ENCODE assay signal across 32 cellular contexts in genomic region chr10:123577921-123578461, GRCh38.
"Had no signal": no experiment of that assay in that cellular context is flagged by ENCODE, and none has a peak within 500 bp of the region (broad histone marks: within the 10 kb centered on the region; RNA-seq: fewer than 3 reads in every experiment).

No MANE protein-coding gene starts in this region.

- H3K36me3 ChIP-seq: ascending aorta, brain microvascular endothelial cell, esophagus squamous epithelium, gastroesophageal sphincter, heart right ventricle, WERI-Rb-1 had no signal

- H3K27me3 ChIP-seq: ascending aorta, brain microvascular endothelial cell had no signal

- FAIRE-seq: endometrium, endothelial cell of umbilical vein had no signal

- H3K4me3 ChIP-seq: ascending aorta, coronary artery, esophagus squamous epithelium, gastroesophageal sphincter, heart right ventricle had no signal

- H3K27ac ChIP-seq: ascending aorta, brain microvascular endothelial cell, coronary artery, epithelial cell of prostate, esophagus squamous epithelium, gastroesophageal sphincter, heart right ventricle, WERI-Rb-1 had no signal

- H3K9me3 ChIP-seq: ascending aorta, esophagus squamous epithelium, gastroesophageal sphincter, heart right ventricle had no signal

- H3K36me3 Mint-ChIP-seq: activated naive CD4-positive, alpha-beta T cell treated with anti-CD3 and anti-CD28 coated beads, Interleukin-2, amount 10 ng/mL, durations not matched to agents 7 days and 5 days; activated naive CD4-positive, alpha-beta T cell treated with anti-CD3 and anti-CD28 coated beads, Interleukin-2, amount 50 U/mL, for 72 hours; activated naive CD8-positive, alpha-beta T cell treated with anti-CD3 and anti-CD28 coated beads, Interleukin-2, amount 10 ng/mL, durations not matched to agents 7 days and 5 days had no signal

- H3K4me1 ChIP-seq: ascending aorta had no signal

- H3K4me1 Mint-ChIP-seq: activated B cell treated with CpG ODN at 0.5 μM for 24 hours; activated naive CD4-positive, alpha-beta T cell treated with anti-CD3 and anti-CD28 coated beads, Interleukin-2, amount 10 ng/mL, durations not matched to agents 7 days and 5 days; activated naive CD8-positive, alpha-beta T cell treated with anti-CD3 and anti-CD28 coated beads, Interleukin-2, amount 10 ng/mL, durations not matched to agents 7 days and 5 days; central memory CD8-positive, alpha-beta T cell had no signal

- H3K27ac Mint-ChIP-seq: activated B cell treated with CpG ODN at 0.5 μM for 24 hours; activated CD8-positive, alpha-beta T cell treated with anti-CD3 and anti-CD28 coated beads for 36 hours; activated naive CD4-positive, alpha-beta T cell treated with anti-CD3 and anti-CD28 coated beads, Interleukin-2, amount 10 ng/mL, durations not matched to agents 7 days and 5 days; activated naive CD4-positive, alpha-beta T cell treated with anti-CD3 and anti-CD28 coated beads, Interleukin-2, amount 50 U/mL, for 72 hours; activated naive CD8-positive, alpha-beta T cell treated with anti-CD3 and anti-CD28 coated beads, Interleukin-2, amount 10 ng/mL, durations not matched to agents 7 days and 5 days; activated T-cell treated with anti-CD3 and anti-CD28 coated beads, Interleukin-2, amount 50 U/mL, for 24 hours; activated T-cell treated with anti-CD3 and anti-CD28 coated beads, Interleukin-2, amount 50 U/mL, for 72 hours; dendritic cell treated with granulocyte-macrophage colony-stimulating factor and Interleukin-4, amounts not matched to agents 40 ng/mL and 50 ng/mL, for 4 days; effector memory CD8-positive, alpha-beta T cell; T-helper 1 cell treated with Interleukin-12 subunit alpha and Interleukin-12 subunit beta and Interleukin-4 antibody, amounts not matched to agents 30 μg/mL and 1 μg/mL, for 36 hours had no signal

- H3K9me3 Mint-ChIP-seq: activated CD8-positive, alpha-beta T cell treated with anti-CD3 and anti-CD28 coated beads for 36 hours; activated naive CD4-positive, alpha-beta T cell treated with anti-CD3 and anti-CD28 coated beads, Interleukin-2, amount 10 ng/mL, durations not matched to agents 7 days and 5 days; activated naive CD4-positive, alpha-beta T cell treated with anti-CD3 and anti-CD28 coated beads, Interleukin-2, amount 50 U/mL, for 72 hours; activated naive CD8-positive, alpha-beta T cell treated with anti-CD3 and anti-CD28 coated beads, Interleukin-2, amount 10 ng/mL, durations not matched to agents 7 days and 5 days; activated T-cell treated with anti-CD3 and anti-CD28 coated beads, Interleukin-2, amount 50 U/mL, for 24 hours; activated T-cell treated with anti-CD3 and anti-CD28 coated beads, Interleukin-2, amount 50 U/mL, for 72 hours; central memory CD8-positive, alpha-beta T cell; dendritic cell treated with granulocyte-macrophage colony-stimulating factor and Interleukin-4, amounts not matched to agents 40 ng/mL and 50 ng/mL, for 4 days; effector memory CD8-positive, alpha-beta T cell; T-helper 1 cell treated with Interleukin-12 subunit alpha and Interleukin-12 subunit beta and Interleukin-4 antibody, amounts not matched to agents 30 μg/mL and 1 μg/mL, for 36 hours had no signal

- DNase-seq: activated B cell treated with CpG ODN at 0.5 μM for 24 hours; activated CD4-positive, alpha-beta T cell treated with anti-CD3 and anti-CD28 coated beads for 48 hours; activated CD4-positive, alpha-beta T cell treated with anti-CD3 and anti-CD28 coated beads, Interleukin-2, amount 50 U/mL, for 1 hour; activated CD4-positive, alpha-beta T cell treated with anti-CD3 and anti-CD28 coated beads, Interleukin-2, amount 50 U/mL, for 48 hours; activated CD8-positive, alpha-beta memory T cell treated with anti-CD3 and anti-CD28 coated beads for 24 hours; activated CD8-positive, alpha-beta T cell treated with anti-CD3 and anti-CD28 coated beads for 36 hours; activated gamma-delta T cell; activated naive CD4-positive, alpha-beta T cell; activated naive CD4-positive, alpha-beta T cell treated with anti-CD3 and anti-CD28 coated beads, Interleukin-2, amount 10 ng/mL, durations not matched to agents 7 days and 5 days; activated naive CD8-positive, alpha-beta T cell treated with anti-CD3 and anti-CD28 coated beads, Interleukin-2, amount 10 ng/mL, durations not matched to agents 7 days and 5 days; activated T-cell treated with anti-CD3 and anti-CD28 coated beads for 4 hours; activated T-cell treated with anti-CD3 and anti-CD28 coated beads, Interleukin-2, amount 50 U/mL, for 24 hours; activated T-cell treated with anti-CD3 and anti-CD28 coated beads, Interleukin-2, amount 50 U/mL, for 72 hours; brain microvascular endothelial cell; effector CD4-positive, alpha-beta T cell; effector memory CD8-positive, alpha-beta T cell; esophagus squamous epithelium; foreskin melanocyte; heart right ventricle; T1000; WERI-Rb-1 had no signal

- ATAC-seq: activated CD4-positive, CD25-positive, alpha-beta regulatory T cell treated with anti-CD3 and anti-CD28 coated beads, Interleukin-2, amount 50 U/mL, for 24 hours; activated CD8-positive, alpha-beta T cell treated with anti-CD3 and anti-CD28 coated beads for 36 hours; activated naive CD4-positive, alpha-beta T cell treated with anti-CD3 and anti-CD28 coated beads, Interleukin-2, amount 50 U/mL, for 72 hours; activated T-cell treated with anti-CD3 and anti-CD28 coated beads, Interleukin-2, amount 50 U/mL, for 72 hours; effector memory CD8-positive, alpha-beta T cell; gastroesophageal sphincter; heart right ventricle had no signal

- H3K4me3 Mint-ChIP-seq: activated B cell treated with CpG ODN at 0.5 μM for 24 hours; activated CD8-positive, alpha-beta T cell treated with anti-CD3 and anti-CD28 coated beads for 36 hours; activated naive CD4-positive, alpha-beta T cell treated with anti-CD3 and anti-CD28 coated beads, Interleukin-2, amount 10 ng/mL, durations not matched to agents 7 days and 5 days; activated naive CD8-positive, alpha-beta T cell treated with anti-CD3 and anti-CD28 coated beads, Interleukin-2, amount 10 ng/mL, durations not matched to agents 7 days and 5 days; activated T-cell treated with anti-CD3 and anti-CD28 coated beads, Interleukin-2, amount 50 U/mL, for 24 hours; activated T-cell treated with anti-CD3 and anti-CD28 coated beads, Interleukin-2, amount 50 U/mL, for 72 hours; central memory CD8-positive, alpha-beta T cell; dendritic cell treated with granulocyte-macrophage colony-stimulating factor and Interleukin-4, amounts not matched to agents 40 ng/mL and 50 ng/mL, for 4 days; effector memory CD8-positive, alpha-beta T cell; T-helper 1 cell treated with Interleukin-12 subunit alpha and Interleukin-12 subunit beta and Interleukin-4 antibody, amounts not matched to agents 30 μg/mL and 1 μg/mL, for 36 hours had no signal
